13 cellular contexts compared by ENCODE assay signal in the genomic region with DNA sequence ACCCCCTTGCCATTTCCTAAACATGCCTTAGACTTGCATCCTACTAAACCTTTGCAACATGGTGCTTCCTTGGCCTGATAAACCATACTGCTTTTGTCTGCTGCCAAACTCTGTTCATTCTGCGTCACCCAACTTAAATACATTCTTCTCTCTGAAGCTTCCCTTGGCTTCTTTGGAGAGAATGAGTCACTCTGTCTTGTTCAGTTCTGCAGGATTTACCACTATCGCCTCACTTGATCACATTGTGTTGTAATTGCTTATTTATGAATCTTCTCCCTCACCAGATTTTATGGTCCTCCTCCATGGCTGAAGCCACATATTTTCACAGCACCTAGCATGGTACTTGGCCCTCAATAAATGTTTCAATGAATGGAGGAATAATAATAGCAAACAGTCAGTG. TPM values are rescaled to one million over a fixed set of nuclear protein-coding genes. Genes with fewer than 3 reads are reported as not detected.
DNase-seq lines count a peak whose midpoint lies in the region; ATAC-seq and TF ChIP-seq lines count a peak whose summit lies in the region.
"Had no signal": no experiment of that assay in that cellular context is flagged by ENCODE, and none has a peak within 500 bp of the region (broad histone marks: within the 10 kb centered on the region; RNA-seq: fewer than 3 reads in every experiment).

No MANE protein-coding gene starts in this region.

- no peak for TF ChIP-seq CTCF in mammary epithelial cell (conservative IDR thresholded peaks at IDR 0.05 in 1 of 2, IDR thresholded peaks at IDR 0.05 in 1 of 2; ENCODE audit: extremely low read depth in 1 of 2, insufficient read depth in 1 of 2, low read depth in 1 of 2, low read length in 2 of 2)

- H3K79me2 ChIP-seq in mammary epithelial cell (ENCODE audit: insufficient read depth, low read length): no peaks in the 10 kb centered on the region

- no peaks in the 10 kb centered on the region for H4K20me1 ChIP-seq in mammary epithelial cell (ENCODE audit: insufficient read depth, low read length)

- CTCF ChIA-PET in mammary epithelial cell (lab: Charles Lee; ENCODE audit: low non-redundant PET): no interaction called here

- peak; percentile 92 for DNase-seq in EL
- peak; percentile 94 for DNase-seq in NCI-H226
- DNase-seq in mammary epithelial cell: peak; percentile 95
- peak; percentile 96 for DNase-seq in mesenchymal stem cell
- no peak for DNase-seq in left colon
- no peak for DNase-seq in SW 1271 (lab: John Stamatoyannopoulos, UW)
- DNase-seq in NCI-H526 treated with DMSO at 0.1 percent for 48 hours (lab: John Stamatoyannopoulos, UW): no peak
- DNase-seq: activated gamma-delta T cell, DMS153, midbrain, NCI-H510A treated with DMSO at 0.1 percent for 48 hours, stomach had no signal

- H3K4ac ChIP-seq in mesenchymal stem cell (ENCODE audit: low read depth in 1 of 2, low read length in 2 of 2): no peak overlapping the region

- ATAC-seq in left colon (no peak), GM19328 (IDR thresholded peaks at IDR 0.05; ENCODE audit: unreplicated experiment) (no peak)

- no peak overlapping the region for H3K14ac ChIP-seq in mesenchymal stem cell (ENCODE audit: low read length in 2 of 2)

- in situ Hi-C loops in mammary epithelial cell (cut with MboI; ENCODE audit: low sequenced_read_pairs in 2 of 2): no loop called here

- H3K79me1 ChIP-seq in mesenchymal stem cell (replicated peaks; ENCODE audit: low read length, poor library complexity, severe bottlenecking): no peaks in the 10 kb centered on the region

- peak overlapping the region; percentile 9 for H3K27ac ChIP-seq in mammary epithelial cell (ENCODE audit: insufficient read depth, low read depth, low read length)
- H3K27ac ChIP-seq in mesenchymal stem cell (ENCODE audit: low read length, poor library complexity, severe bottlenecking): no peak overlapping the region
- H3K27ac ChIP-seq: stomach had no signal

- H2AFZ ChIP-seq in mammary epithelial cell (ENCODE audit: low read depth, low read length) (peak overlapping the region; percentile 60), mesenchymal stem cell (ENCODE audit: low read depth, low read length) (no peak overlapping the region)

- no peaks in the 10 kb centered on the region for H3K27me3 ChIP-seq in mammary epithelial cell (ENCODE audit: insufficient read depth, low read length)
- peaks cover 0 to 4% of the 10 kb centered on the region in 2 experiments for H3K27me3 ChIP-seq in mesenchymal stem cell (ENCODE audit: control insufficient read depth in 1 of 2, insufficient read depth in 1 of 2, low read length in 2 of 2)
- H3K27me3 ChIP-seq: stomach had no signal

- H3K4me3 ChIP-seq in mammary epithelial cell (replicated peaks in 1 of 3; ENCODE audit: insufficient read depth in 1 of 3, low read depth in 2 of 3, low read length in 3 of 3) (no peak overlapping the region), mesenchymal stem cell (ENCODE audit: insufficient read depth in 1 of 2, low read depth in 1 of 2, low read length in 2 of 2) (no peak overlapping the region)
- H3K4me3 ChIP-seq: stomach had no signal

- WGBS in mammary epithelial cell (ENCODE audit: low coverage, missing lambda C conversion rate): 6% methylated on average over 2 of the region's 2 CpGs
- 36% methylated on average over 1 of the region's 2 CpGs for WGBS in mesenchymal stem cell

- no TSS peak for BruUV-seq in mammary epithelial cell (replicated peaks; lab: Mats Ljungman, UMichigan)

- intact Hi-C loops in mammary epithelial cell (cut with micrococcal nuclease): no loop called here
- intact Hi-C loops in left colon (cut with DNase I, micrococcal nuclease): no loop called here

- H3K23ac ChIP-seq in mesenchymal stem cell (ENCODE audit: low read length in 2 of 2): no peak overlapping the region

- H3K9ac ChIP-seq in mammary epithelial cell (ENCODE audit: insufficient read depth, low read length) (no peak overlapping the region), mesenchymal stem cell (ENCODE audit: low read length) (no peak overlapping the region)

- H3K36me3 ChIP-seq in mammary epithelial cell (ENCODE audit: insufficient read depth, low read length) (no peaks in the 10 kb centered on the region), mesenchymal stem cell (ENCODE audit: control insufficient read depth in 1 of 2, insufficient read depth in 2 of 2, low read depth in 1 of 2, low read length in 2 of 2) (no peaks in the 10 kb centered on the region)
- H3K36me3 ChIP-seq: stomach had no signal

- H3K18ac ChIP-seq in mesenchymal stem cell (ENCODE audit: low read depth in 1 of 2, low read length in 2 of 2): no peak overlapping the region

- H2BK120ac ChIP-seq in mesenchymal stem cell (ENCODE audit: low read depth, low read length): no peak overlapping the region

- no peak overlapping the region for H2BK15ac ChIP-seq in mesenchymal stem cell (ENCODE audit: low read depth, poor library complexity, severe bottlenecking)

- dilution Hi-C loops in mammary epithelial cell (cut with HindIII; ENCODE audit: low sequenced_read_pairs): loop anchor here (5.0 kb wide), 1 partner anchor 33 kb away; no protein-coding TSS in a partner anchor

- H2AK5ac ChIP-seq in mesenchymal stem cell (ENCODE audit: low read length, severe bottlenecking): no peak overlapping the region

- H3K9me3 ChIP-seq in mammary epithelial cell (replicated peaks; ENCODE audit: insufficient read depth, low read length) (no peaks in the 10 kb centered on the region), mesenchymal stem cell (ENCODE audit: control insufficient read depth, low read length) (no peaks in the 10 kb centered on the region)
- H3K9me3 ChIP-seq: stomach had no signal

- peak overlapping the region; percentile 52 for H3K4me2 ChIP-seq in mammary epithelial cell (ENCODE audit: insufficient read depth, low read depth, low read length)
- H3K4me2 ChIP-seq in mesenchymal stem cell (ENCODE audit: low read length, poor library complexity, severe bottlenecking): no peak overlapping the region

- H4K8ac ChIP-seq in mesenchymal stem cell (ENCODE audit: low read length): no peak overlapping the region

- H2BK5ac ChIP-seq in mesenchymal stem cell (ENCODE audit: low read depth, low read length, poor library complexity, severe bottlenecking): no peak overlapping the region

- H3K4me1 ChIP-seq in mammary epithelial cell (ENCODE audit: insufficient read depth, low read length): peaks cover 16% of the 10 kb centered on the region
- no peaks in the 10 kb centered on the region for H3K4me1 ChIP-seq in mesenchymal stem cell (ENCODE audit: control insufficient read depth, insufficient read depth, low read depth, low read length)

- no peak overlapping the region for H4K91ac ChIP-seq in mesenchymal stem cell (ENCODE audit: low read length)

- no peak overlapping the region for H2BK12ac ChIP-seq in mesenchymal stem cell (ENCODE audit: low read length in 2 of 2)

RNA-seq across cellular contexts. Expression of a gene that starts 21.7 kb away (rescaled TPM):
- total RNA-seq in mammary epithelial cell: 10 to 100 TPM; 30.5 to 47.9 TPM
- polyA plus RNA-seq in mammary epithelial cell: 28.3 TPM
- 90.3 TPM for polyA minus RNA-seq in mammary epithelial cell
- 17.9 TPM for polyA plus RNA-seq in mesenchymal stem cell (2013, experiment 1 of 2)
- polyA plus RNA-seq in mesenchymal stem cell (2013, experiment 2 of 2): 18.2 TPM
- total RNA-seq in left colon: 10 to 100 TPM; 22.3 to 24.5 TPM

RNA-seq across cellular contexts. Expression of a gene that starts 27.6 kb away (rescaled TPM):
- total RNA-seq in mammary epithelial cell (10 to 100 TPM in 1 of 2 donors, 1 to 10 TPM in 1; 1.5 to 23.5 TPM), left colon (1 to 10 TPM; 1.4 to 3.0 TPM)
- polyA plus RNA-seq in mammary epithelial cell: 1.9 TPM
- 0.78 TPM for polyA minus RNA-seq in mammary epithelial cell
- polyA plus RNA-seq in mesenchymal stem cell (2013, experiment 1 of 2): 35.3 TPM
- polyA plus RNA-seq in mesenchymal stem cell (2013, experiment 2 of 2): 36.1 TPM

RNA-seq across cellular contexts. Expression of a gene that starts 58.4 kb away (rescaled TPM):
- total RNA-seq in mammary epithelial cell (under 1 TPM; under 0.01 to 0.31 TPM), left colon (under 1 TPM; 0.34 to 0.45 TPM)
- polyA plus RNA-seq in mammary epithelial cell: not detected
- not detected for polyA minus RNA-seq in mammary epithelial cell
- polyA plus RNA-seq in mesenchymal stem cell (2013, experiment 1 of 2): not detected
- polyA plus RNA-seq in mesenchymal stem cell (2013, experiment 2 of 2): not detected

Comparison
In these comparisons a context has a peak if more than half of its experiments do, and no peak if none do; other contexts are left out.
1. DNase-seq: peak in EL (single experiment), NCI-H226 (single experiment), mammary epithelial cell (single experiment) and mesenchymal stem cell (single experiment); none in left colon (0 of 2), SW 1271 (0 of 2) and NCI-H526 treated with DMSO at 0.1 percent for 48 hours (single experiment).